In genomic region chr2:208072250-208072892, GRCh38 we compare ENCODE assay signal across 8 cellular contexts. TPM values are rescaled to one million over a fixed set of nuclear protein-coding genes. Genes with fewer than 3 reads are reported as not detected.
DNase-seq lines count a peak whose midpoint lies in the region; ATAC-seq and TF ChIP-seq lines count a peak whose summit lies in the region.

No MANE protein-coding gene starts in this region.

- H3K4me2 ChIP-seq in GM23248 (ENCODE audit: unreplicated experiment), result no peak overlapping the region

- H3K9me2 ChIP-seq in GM23248 (ENCODE audit: insufficient read depth), result no peaks in the 10 kb centered on the region

- H3K36me3 ChIP-seq in GM23248 (ENCODE audit: low read depth) (no peaks in the 10 kb centered on the region), SK-N-MC (ENCODE audit: insufficient read depth, low read length) (no peaks in the 10 kb centered on the region), cardiac muscle cell (no peaks in the 10 kb centered on the region)

- no peaks in the 10 kb centered on the region for H3K9me3 Mint-ChIP-seq in activated naive CD4-positive, alpha-beta T cell treated with anti-CD3 and anti-CD28 coated beads, Interleukin-2, amount 50 U/mL, for 72 hours

- peak; percentile 68 to 72 for ATAC-seq in activated naive CD4-positive, alpha-beta T cell treated with anti-CD3 and anti-CD28 coated beads, Interleukin-2, amount 50 U/mL, for 72 hours
- ATAC-seq in GM18498 (IDR thresholded peaks at IDR 0.05; ENCODE audit: unreplicated experiment), result no peak

- H3K27ac ChIP-seq in GM23248 (no peak overlapping the region), SK-N-MC (no peak overlapping the region), cardiac muscle cell (no peak overlapping the region)

- H2AFZ ChIP-seq in GM23248, result no peak overlapping the region

- H3K4me3 ChIP-seq in GM23248 (no peak overlapping the region), SK-N-MC (no peak overlapping the region), cardiac muscle cell (no peak overlapping the region)

- H3K79me2 ChIP-seq in GM23248 (ENCODE audit: insufficient read depth), result no peaks in the 10 kb centered on the region

- in situ Hi-C loops in G401 (cut with HindIII; ENCODE audit: low sequenced_read_pairs) (loop anchor here (25.0 kb wide), 1 partner anchor 335 kb away; no protein-coding TSS in a partner anchor), GM23248 (cut with MboI) (no loop called here)

- H3K9me3 ChIP-seq in GM23248 (ENCODE audit: low read depth), result no peaks in the 10 kb centered on the region
- no peaks in the 10 kb centered on the region for H3K9me3 ChIP-seq in SK-N-MC (ENCODE audit: low read depth, low read length)
- no peaks in the 10 kb centered on the region for H3K9me3 ChIP-seq in cardiac muscle cell (ENCODE audit: low read depth)

- H3K36me3 Mint-ChIP-seq in activated naive CD4-positive, alpha-beta T cell treated with anti-CD3 and anti-CD28 coated beads, Interleukin-2, amount 50 U/mL, for 72 hours, result no peaks in the 10 kb centered on the region

- peaks cover 4% of the 10 kb centered on the region; the same call in 1 of the 2 replicates for H3K27me3 ChIP-seq in GM23248 (replicated peaks; ENCODE audit: insufficient read depth)
- no peaks in the 10 kb centered on the region for H3K27me3 ChIP-seq in cardiac muscle cell

- peak; percentile 79 for DNase-seq in G401 (ENCODE audit: low spot score)
- peak; percentile 77 for DNase-seq in GM23248
- DNase-seq in LoVo (ENCODE audit: low spot score), result peak; percentile 62
- DNase-seq in SK-N-MC (ENCODE audit: low read depth, low spot score), result peak; percentile 48
- peak in 1 of 2 donors; percentile 61 for DNase-seq in activated naive CD4-positive, alpha-beta T cell treated with anti-CD3 and anti-CD28 coated beads, Interleukin-2, amount 50 U/mL, for 72 hours (ENCODE audit: low spot score in 2 of 2)
- DNase-seq in cardiac muscle cell (ENCODE audit: low read depth in 1 of 2, low spot score in 1 of 2), result peak; percentile 78 to 81
- DNase-seq in renal cortical epithelial cell (ENCODE audit: low read depth), result peak; percentile 65

- peak; percentile 35 for TF ChIP-seq CTCF in cardiac muscle cell (IDR thresholded peaks at IDR 0.05; ENCODE audit: low read depth, low read length)

- H3K27ac Mint-ChIP-seq in activated naive CD4-positive, alpha-beta T cell treated with anti-CD3 and anti-CD28 coated beads, Interleukin-2, amount 50 U/mL, for 72 hours, result no peak overlapping the region

- H4K20me1 ChIP-seq in GM23248 (ENCODE audit: insufficient read depth), result no peaks in the 10 kb centered on the region

- peaks cover 5% of the 10 kb centered on the region; the same call in 1 of the 2 replicates for H3F3A ChIP-seq in GM23248 (ENCODE audit: insufficient read depth)

- H3K4me1 ChIP-seq in GM23248 (ENCODE audit: insufficient read depth) (peaks cover 12% of the 10 kb centered on the region; the same call in 1 of the 2 replicates), cardiac muscle cell (ENCODE audit: low read depth) (no peaks in the 10 kb centered on the region)

- no peak overlapping the region for H3K9ac ChIP-seq in GM23248
- H3K9ac ChIP-seq in SK-N-MC (ENCODE audit: insufficient read length), result no peak overlapping the region

- WGBS in GM23248 (ENCODE audit: low coverage in 1 of 2, low lambda C conversion rate in 2 of 2, missing lambda C conversion rate in 2 of 2), 2 experiments, result 21 to 23% methylated on average over 9 of the region's 9 CpGs

RNA-seq across cellular contexts. Expression of gene PLEKHM3, which starts 47.0 kb away (rescaled TPM):
- total RNA-seq in G401 (2014; rRNA removed; shearing (Covaris generic)), result 22.6 and 25.8 TPM in 2 replicates
- total RNA-seq in GM23248 (2014; rRNA removed; shearing (Covaris generic)), result 6.6 and 19.9 TPM in 2 replicates
- 3.5 and 4.9 TPM in 2 replicates for polyA plus RNA-seq in GM23248 (2016; fragmentation: Nextera tagmentation; extraction: Ambion mirVana)
- total RNA-seq in activated naive CD4-positive, alpha-beta T cell treated with anti-CD3 and anti-CD28 coated beads, Interleukin-2, amount 50 U/mL, for 72 hours, result 10 to 100 TPM in 1 of 2 donors, 1 to 10 TPM in 1; 5.2 to 15.8 TPM
- total RNA-seq in cardiac muscle cell, result 7.7 and 8.0 TPM in 2 replicates
- polyA plus RNA-seq in cardiac muscle cell, result 5.5 and 6.7 TPM in 2 replicates
- 10.8 and 14.8 TPM in 2 replicates for total RNA-seq in renal cortical epithelial cell

RNA-seq across cellular contexts. Expression of gene CRYGD, which starts 52.0 kb away (rescaled TPM):
- not detected in 2 replicates for total RNA-seq in G401 (2014; rRNA removed; shearing (Covaris generic))
- total RNA-seq in GM23248 (2014; rRNA removed; shearing (Covaris generic)), result not detected in 2 replicates
- polyA plus RNA-seq in GM23248 (2016; fragmentation: Nextera tagmentation; extraction: Ambion mirVana) (not detected in 2 replicates), cardiac muscle cell (not detected in 2 replicates)
- total RNA-seq in activated naive CD4-positive, alpha-beta T cell treated with anti-CD3 and anti-CD28 coated beads, Interleukin-2, amount 50 U/mL, for 72 hours, result not detected
- total RNA-seq in cardiac muscle cell (not detected in 2 replicates), renal cortical epithelial cell (not detected in 2 replicates)

RNA-seq across cellular contexts. Expression of gene CRYGC, which starts 57.3 kb away (rescaled TPM):
- total RNA-seq in G401 (2014; rRNA removed; shearing (Covaris generic)), result 7.2 and 9.0 TPM in 2 replicates
- not detected in 2 replicates for total RNA-seq in GM23248 (2014; rRNA removed; shearing (Covaris generic))
- polyA plus RNA-seq in GM23248 (2016; fragmentation: Nextera tagmentation; extraction: Ambion mirVana) (not detected in 2 replicates), cardiac muscle cell (not detected in 2 replicates)
- total RNA-seq in activated naive CD4-positive, alpha-beta T cell treated with anti-CD3 and anti-CD28 coated beads, Interleukin-2, amount 50 U/mL, for 72 hours, result not detected
- total RNA-seq in cardiac muscle cell (not detected in 2 replicates), renal cortical epithelial cell (not detected in 2 replicates)
